1 cellular context compared by ENCODE assay signal in the genomic region with DNA sequence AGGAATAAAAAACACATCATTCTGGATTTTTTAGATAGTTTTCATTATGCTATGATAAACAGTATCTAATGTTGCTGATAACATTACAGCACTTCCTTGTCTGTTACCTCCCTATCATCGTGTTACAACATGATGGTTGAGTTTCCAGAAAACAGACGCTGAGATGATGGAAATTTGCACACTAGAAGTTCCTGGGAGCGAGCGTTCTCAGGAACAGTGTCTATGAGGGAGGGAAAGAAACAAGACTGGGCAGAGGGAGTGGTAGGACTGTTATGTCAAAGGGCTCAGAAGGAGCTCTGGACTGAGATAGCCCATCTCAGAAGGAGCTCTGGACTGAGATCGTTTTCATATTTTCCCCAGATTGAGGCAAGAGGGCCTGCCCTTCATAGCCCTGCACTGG.
TF ChIP-seq lines count a peak whose summit lies in the region.

No MANE protein-coding gene starts in this region.

TF ChIP-seq in K562, 482 proteins besides CTCF, POLR2A, EP300 and RAD21 (continued from another document):
- TF ChIP-seq ZNF583 (CRISPR knock-in tag; IDR thresholded peaks at IDR 0.05), result no peak
- TF ChIP-seq, protein P1, sequence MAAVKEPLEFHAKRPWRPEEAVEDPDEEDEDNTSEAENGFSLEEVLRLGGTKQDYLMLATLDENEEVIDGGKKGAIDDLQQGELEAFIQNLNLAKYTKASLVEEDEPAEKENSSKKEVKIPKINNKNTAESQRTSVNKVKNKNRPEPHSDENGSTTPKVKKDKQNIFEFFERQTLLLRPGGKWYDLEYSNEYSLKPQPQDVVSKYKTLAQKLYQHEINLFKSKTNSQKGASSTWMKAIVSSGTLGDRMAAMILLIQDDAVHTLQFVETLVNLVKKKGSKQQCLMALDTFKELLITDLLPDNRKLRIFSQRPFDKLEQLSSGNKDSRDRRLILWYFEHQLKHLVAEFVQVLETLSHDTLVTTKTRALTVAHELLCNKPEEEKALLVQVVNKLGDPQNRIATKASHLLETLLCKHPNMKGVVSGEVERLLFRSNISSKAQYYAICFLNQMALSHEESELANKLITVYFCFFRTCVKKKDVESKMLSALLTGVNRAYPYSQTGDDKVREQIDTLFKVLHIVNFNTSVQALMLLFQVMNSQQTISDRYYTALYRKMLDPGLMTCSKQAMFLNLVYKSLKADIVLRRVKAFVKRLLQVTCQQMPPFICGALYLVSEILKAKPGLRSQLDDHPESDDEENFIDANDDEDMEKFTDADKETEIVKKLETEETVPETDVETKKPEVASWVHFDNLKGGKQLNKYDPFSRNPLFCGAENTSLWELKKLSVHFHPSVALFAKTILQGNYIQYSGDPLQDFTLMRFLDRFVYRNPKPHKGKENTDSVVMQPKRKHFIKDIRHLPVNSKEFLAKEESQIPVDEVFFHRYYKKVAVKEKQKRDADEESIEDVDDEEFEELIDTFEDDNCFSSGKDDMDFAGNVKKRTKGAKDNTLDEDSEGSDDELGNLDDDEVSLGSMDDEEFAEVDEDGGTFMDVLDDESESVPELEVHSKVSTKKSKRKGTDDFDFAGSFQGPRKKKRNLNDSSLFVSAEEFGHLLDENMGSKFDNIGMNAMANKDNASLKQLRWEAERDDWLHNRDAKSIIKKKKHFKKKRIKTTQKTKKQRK (IDR thresholded peaks at IDR 0.05; ENCODE audit: borderline replicate concordance, low read depth, low read length), result no peak
- no peak for TF ChIP-seq SMARCE1 (IDR thresholded peaks at IDR 0.05)
